ENCODE assay signal across 18 cellular contexts in the genomic region with DNA sequence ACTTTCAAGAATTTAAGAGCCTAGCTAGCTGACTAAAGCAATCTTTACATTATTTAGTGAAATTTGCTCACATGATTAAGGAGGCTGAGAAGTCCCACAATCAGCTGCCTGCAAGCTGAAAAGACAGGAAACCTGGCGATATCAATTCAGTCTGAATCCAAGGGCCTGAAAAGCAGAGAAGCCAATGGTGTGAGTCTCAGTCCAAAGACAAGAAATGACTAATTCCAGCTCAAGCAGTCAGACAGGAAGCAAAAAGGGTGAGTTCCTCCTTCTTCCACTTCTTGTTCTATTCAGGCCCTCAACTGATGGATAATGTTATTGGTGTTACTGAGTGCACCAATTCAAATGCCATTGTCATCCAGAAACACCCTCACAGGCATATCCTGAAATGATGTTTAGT.
DNase-seq lines count a peak whose midpoint lies in the region; ATAC-seq and TF ChIP-seq lines count a peak whose summit lies in the region.
"Had no signal": no experiment of that assay in that cellular context is flagged by ENCODE, and none has a peak within 500 bp of the region (broad histone marks: within the 10 kb centered on the region; RNA-seq: fewer than 3 reads in every experiment).

No MANE protein-coding gene starts in this region.

- H2AFZ ChIP-seq in GM23248 (peak overlapping the region; percentile 47; the same call in 1 of the 2 replicates), fibroblast of lung (ENCODE audit: low read length) (no peak overlapping the region)

- peak; percentile 63 for DNase-seq in GM23248
- DNase-seq in RWPE2 (ENCODE audit: low spot score) = no peak
- peak; percentile 25 to 83 for DNase-seq in fibroblast of lung (ENCODE audit: low read depth in 2 of 2)
- DNase-seq in skeletal muscle cell (ENCODE audit: low read depth) = peak; percentile 13
- DNase-seq in HT-29 (ENCODE audit: low spot score) = no peak
- DNase-seq in NCI-H69 (lab: John Stamatoyannopoulos, UW) = no peak
- DNase-seq in activated naive CD4-positive, alpha-beta T cell treated with anti-CD3 and anti-CD28 coated beads, Interleukin-2, amount 50 U/mL, for 72 hours (ENCODE audit: low spot score in 2 of 2) = no peak
- DNase-seq in NCI-H524 (lab: John Stamatoyannopoulos, UW) = no peak
- DNase-seq: activated CD4-positive, alpha-beta T cell treated with anti-CD3 and anti-CD28 coated beads, Interleukin-2, amount 50 U/mL, for 4 hours; activated effector memory CD4-positive, alpha-beta T cell treated with anti-CD3 and anti-CD28 coated beads, Interleukin-2, amount 50 U/mL, for 16 hours; COR-L47; effector memory CD4-positive, alpha-beta T cell; hippocampal formation; islet precursor cell; NCI-H1694 treated with DMSO at 0.1 percent for 48 hours; retina; T-helper 17 cell had no signal

- H4K20me1 ChIP-seq in GM23248 (ENCODE audit: insufficient read depth) (no peaks in the 10 kb centered on the region), fibroblast of lung (ENCODE audit: control insufficient read depth, extremely low read depth, insufficient read depth, low read length) (no peaks in the 10 kb centered on the region)

- H3K4me2 ChIP-seq in GM23248 (ENCODE audit: unreplicated experiment) (peak overlapping the region; percentile 65), fibroblast of lung (ENCODE audit: extremely low read depth, insufficient read depth, low read length) (no peak overlapping the region)

- H3K9me3 ChIP-seq in GM23248 (ENCODE audit: low read depth) = no peaks in the 10 kb centered on the region
- H3K9me3 ChIP-seq in RWPE2 (ENCODE audit: severe bottlenecking) = no peaks in the 10 kb centered on the region
- H3K9me3 ChIP-seq in fibroblast of lung (ENCODE audit: control insufficient read depth, insufficient read depth, low read depth, low read length) = no peaks in the 10 kb centered on the region

- H3K79me2 ChIP-seq in GM23248 (ENCODE audit: insufficient read depth) (no peaks in the 10 kb centered on the region), fibroblast of lung (ENCODE audit: control insufficient read depth, insufficient read depth, low read length) (no peaks in the 10 kb centered on the region)

- no peaks in the 10 kb centered on the region for H3K36me3 Mint-ChIP-seq in activated naive CD4-positive, alpha-beta T cell treated with anti-CD3 and anti-CD28 coated beads, Interleukin-2, amount 50 U/mL, for 72 hours

- H3F3A ChIP-seq in GM23248 (ENCODE audit: insufficient read depth) = peaks cover 18% of the 10 kb centered on the region

- no peaks in the 10 kb centered on the region for H3K9me3 Mint-ChIP-seq in activated naive CD4-positive, alpha-beta T cell treated with anti-CD3 and anti-CD28 coated beads, Interleukin-2, amount 50 U/mL, for 72 hours

- ATAC-seq in RWPE2 (ENCODE audit: low read depth) = peak; percentile 81
- ATAC-seq in activated naive CD4-positive, alpha-beta T cell treated with anti-CD3 and anti-CD28 coated beads, Interleukin-2, amount 50 U/mL, for 72 hours = no peak
- ATAC-seq: Panc1, T-helper 17 cell had no signal

- H3K27me3 ChIP-seq in GM23248 (replicated peaks; ENCODE audit: insufficient read depth) (no peaks in the 10 kb centered on the region), RWPE2 (ENCODE audit: insufficient read depth, poor library complexity, severe bottlenecking) (no peaks in the 10 kb centered on the region), fibroblast of lung (ENCODE audit: control insufficient read depth, insufficient read depth, low read length) (no peaks in the 10 kb centered on the region)

- no peak overlapping the region for H3K9ac ChIP-seq in GM23248
- H3K9ac ChIP-seq in fibroblast of lung (ENCODE audit: insufficient read depth, low read length) = no peak overlapping the region

- H3K4me3 ChIP-seq in GM23248 = no peak overlapping the region
- H3K4me3 ChIP-seq in RWPE2 (ENCODE audit: severe bottlenecking) = no peak overlapping the region
- H3K4me3 ChIP-seq in fibroblast of lung (replicated peaks in 1 of 4; ENCODE audit: control extremely low read depth in 1 of 4, insufficient read depth in 1 of 4, low read depth in 3 of 4, low read length in 4 of 4) = no peak overlapping the region
- no peak overlapping the region for H3K4me3 ChIP-seq in skeletal muscle cell (ENCODE audit: low read depth, low read length)

- peaks cover 17% of the 10 kb centered on the region for H3K4me1 ChIP-seq in GM23248 (ENCODE audit: insufficient read depth)
- peaks cover 16% of the 10 kb centered on the region for H3K4me1 ChIP-seq in RWPE2 (ENCODE audit: insufficient read depth, poor library complexity, severe bottlenecking)
- peaks cover 2% of the 10 kb centered on the region for H3K4me1 ChIP-seq in fibroblast of lung (ENCODE audit: control insufficient read depth, extremely low read depth, insufficient read depth, low read length)

- 43 to 67% methylated on average over 1 of the region's 1 CpG for WGBS in GM23248 (ENCODE audit: low coverage in 1 of 2, low lambda C conversion rate in 2 of 2, missing lambda C conversion rate in 2 of 2), 2 experiments

- peak overlapping the region; percentile 16 for H3K27ac ChIP-seq in GM23248
- peak overlapping the region; percentile 81 for H3K27ac ChIP-seq in RWPE2 (ENCODE audit: poor library complexity, severe bottlenecking)
- H3K27ac ChIP-seq in fibroblast of lung (ENCODE audit: insufficient read depth, low read length) = no peak overlapping the region

- no peaks in the 10 kb centered on the region for H3K9me2 ChIP-seq in GM23248 (ENCODE audit: insufficient read depth)

- H3K36me3 ChIP-seq in GM23248 (ENCODE audit: low read depth) (no peaks in the 10 kb centered on the region), RWPE2 (ENCODE audit: low read depth) (no peaks in the 10 kb centered on the region), fibroblast of lung (ENCODE audit: control insufficient read depth, insufficient read depth, low read length) (no peaks in the 10 kb centered on the region)

- no peak overlapping the region for H3K27ac Mint-ChIP-seq in activated naive CD4-positive, alpha-beta T cell treated with anti-CD3 and anti-CD28 coated beads, Interleukin-2, amount 50 U/mL, for 72 hours
- H3K27ac Mint-ChIP-seq: T-helper 17 cell had no signal

- in situ Hi-C loops in GM23248 (cut with MboI) = no loop called here

- TF ChIP-seq CTCF in RWPE2 (IDR thresholded peaks at IDR 0.05; ENCODE audit: poor library complexity, severe bottlenecking) = no peak
- TF ChIP-seq CTCF in fibroblast of lung (conservative IDR thresholded peaks at IDR 0.05 in 1 of 2, IDR thresholded peaks at IDR 0.05 in 1 of 2; ENCODE audit: low read depth in 1 of 2, low read length in 2 of 2) = no peak

Comparison
In these comparisons a context has a peak if more than half of its experiments do, and no peak if none do; other contexts are left out.
1. DNase-seq: peak in GM23248 (single experiment), fibroblast of lung (2 of 2) and skeletal muscle cell (single experiment); none in RWPE2 (single experiment), HT-29 (single experiment), NCI-H69 (single experiment), activated naive CD4-positive, alpha-beta T cell treated with anti-CD3 and anti-CD28 coated beads, Interleukin-2, amount 50 U/mL, for 72 hours (0 of 2) and NCI-H524 (0 of 2).